In the genomic region with DNA sequence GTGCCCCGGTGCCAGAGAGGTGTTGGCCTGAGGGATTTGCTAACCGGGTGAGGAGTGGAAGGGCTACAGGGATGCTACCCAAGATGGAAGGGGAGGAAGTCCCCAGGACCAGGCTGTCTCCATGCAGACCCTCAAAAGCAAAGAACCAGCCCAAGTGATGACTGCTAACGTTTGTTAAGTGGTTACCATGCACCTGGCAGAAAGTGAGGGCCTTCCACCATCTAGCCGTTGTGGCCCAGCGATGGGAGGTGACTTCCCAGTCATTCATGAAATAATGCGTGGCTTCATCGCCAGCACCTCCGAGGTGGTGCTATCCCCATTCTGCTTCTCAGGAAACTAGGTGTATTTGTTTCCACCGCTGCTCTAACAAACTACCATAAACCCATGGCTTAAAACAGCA, we compare ENCODE assay signal across 7 cellular contexts.
"Had no signal": no experiment of that assay in that cellular context is flagged by ENCODE, and none has a peak within 500 bp of the region (broad histone marks: within the 10 kb centered on the region; RNA-seq: fewer than 3 reads in every experiment).

No MANE protein-coding gene starts in this region.

- ATAC-seq: HCT116 had no signal

- H3K36me3 ChIP-seq: HAP-1 had no signal

- DNase-seq: GM23248, GOT3, HFFc6 had no signal

- H2AFZ ChIP-seq: GM23248 had no signal

- H3K4me3 ChIP-seq: GM23248, HAP-1 had no signal

- H3K4me1 ChIP-seq: HAP-1 had no signal

- H3K9ac ChIP-seq: GM23248 had no signal

- H3K9me3 ChIP-seq: HAP-1 had no signal

- FAIRE-seq: HTR-8/SVneo had no signal

- H3K27ac ChIP-seq: GM23248, HL-60 had no signal
